15 cellular contexts compared by ENCODE assay signal in the genomic region with DNA sequence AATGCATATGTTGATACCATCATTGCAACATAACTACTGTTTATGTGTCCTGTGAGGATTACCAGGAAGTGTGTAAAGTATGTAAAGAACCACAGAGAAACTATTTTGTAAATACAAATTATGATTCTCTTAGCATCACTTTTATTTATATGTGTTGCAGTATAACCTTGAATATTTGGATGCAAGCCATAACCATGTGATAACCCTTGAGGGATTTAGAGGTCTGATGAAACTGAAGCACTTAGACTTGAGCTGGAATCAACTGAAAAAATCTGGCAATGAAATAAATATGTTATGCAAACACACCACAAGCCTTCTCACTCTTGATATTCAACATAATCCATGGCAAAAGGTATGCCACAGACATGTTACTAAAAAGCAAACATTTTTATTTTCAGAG.
A peak's percentile ranks its signal among the peaks of the same experiment; 100 is the strongest.
DNase-seq lines count a peak whose midpoint lies in the region; ATAC-seq lines count a peak whose summit lies in the region.
"Had no signal": no experiment of that assay in that cellular context is flagged by ENCODE, and none has a peak within 500 bp of the region (broad histone marks: within the 10 kb centered on the region; RNA-seq: fewer than 3 reads in every experiment).

No MANE protein-coding gene starts in this region.

- intact Hi-C loops in naive thymus-derived CD4-positive, alpha-beta T cell (cut with micrococcal nuclease) = no loop called here

- CTCF ChIA-PET in naive thymus-derived CD4-positive, alpha-beta T cell (lab: Charles Lee) = no interaction called here

- no peak overlapping the region for H3K9ac ChIP-seq in adipocyte (ENCODE audit: low read length)
- H3K9ac ChIP-seq: parathyroid adenoma, SK-N-SH had no signal

- no peaks in the 10 kb centered on the region for H3K9me3 ChIP-seq in adipocyte (ENCODE audit: control insufficient read depth, low read length)
- H3K9me3 ChIP-seq in naive thymus-derived CD4-positive, alpha-beta T cell (ENCODE audit: control insufficient read depth in 2 of 3, low read length in 3 of 3) = no peaks in the 10 kb centered on the region
- H3K9me3 ChIP-seq: SK-N-SH, testis had no signal

- peak; percentile 44 for DNase-seq in DMS53 (lab: John Stamatoyannopoulos, UW)
- peak; percentile 83 for DNase-seq in NCI-H2029 treated with DMSO at 0.1 percent for 48 hours (lab: John Stamatoyannopoulos, UW)
- DNase-seq in adipocyte (ENCODE audit: low read depth) = peak; percentile 24
- DNase-seq in myocyte (ENCODE audit: low read depth) = peak; percentile 52
- no peak for DNase-seq in naive thymus-derived CD4-positive, alpha-beta T cell
- DNase-seq in stimulated activated naive CD4-positive, alpha-beta T cell (lab: John Stamatoyannopoulos, UW) = no peak
- no peak for DNase-seq in iPS-NIHi11 (ENCODE audit: low spot score)
- DNase-seq: activated CD4-positive, alpha-beta memory T cell treated with anti-CD3 and anti-CD28 coated beads, Interleukin-2, amount 10 ng/mL, durations not matched to agents 7 days and 5 days; activated effector memory CD4-positive, alpha-beta T cell treated with Interleukin-2 at 50 U/mL for 16 hours; DND-41; SK-N-SH; testis had no signal

- ATAC-seq in naive thymus-derived CD4-positive, alpha-beta T cell = no peak
- ATAC-seq in GM21529 (IDR thresholded peaks at IDR 0.05; ENCODE audit: unreplicated experiment) = no peak
- ATAC-seq: HCT116 had no signal

- H3K4me3 ChIP-seq in adipocyte (ENCODE audit: low read length) = no peak overlapping the region
- H3K4me3 ChIP-seq in naive thymus-derived CD4-positive, alpha-beta T cell (ENCODE audit: low read length) = no peak overlapping the region
- H3K4me3 ChIP-seq: testis had no signal

- H3K27me3 ChIP-seq in adipocyte (replicated peaks; ENCODE audit: control insufficient read depth, insufficient read depth, low read length) = no peaks in the 10 kb centered on the region
- H3K27me3 ChIP-seq in naive thymus-derived CD4-positive, alpha-beta T cell (ENCODE audit: control insufficient read depth in 2 of 2, insufficient read depth in 2 of 2, low read length in 2 of 2) = no peaks in the 10 kb centered on the region
- H3K27me3 ChIP-seq: testis had no signal

- peaks cover 21% of the 10 kb centered on the region for H3K4me1 ChIP-seq in adipocyte (ENCODE audit: control insufficient read depth, insufficient read depth, low read length)
- H3K4me1 ChIP-seq in naive thymus-derived CD4-positive, alpha-beta T cell (ENCODE audit: control insufficient read depth in 2 of 2, insufficient read depth in 2 of 2, low read length in 2 of 2) = no peaks in the 10 kb centered on the region
- H3K4me1 ChIP-seq: parathyroid adenoma, testis had no signal

- peaks cover 0 to 4% (median 0%) of the 10 kb centered on the region in 5 donors for H3K27me3 Mint-ChIP-seq in naive thymus-derived CD4-positive, alpha-beta T cell

- H3K9me3 Mint-ChIP-seq in naive thymus-derived CD4-positive, alpha-beta T cell = peaks cover 0 to 1% (median 0%) of the 10 kb centered on the region in 11 donors
- H3K9me3 Mint-ChIP-seq: activated CD4-positive, alpha-beta memory T cell treated with anti-CD3 and anti-CD28 coated beads, Interleukin-2, amount 10 ng/mL, durations not matched to agents 7 days and 5 days had no signal

- H3K36me3 Mint-ChIP-seq in naive thymus-derived CD4-positive, alpha-beta T cell = peaks cover 0 to 3% (median 0%) of the 10 kb centered on the region in 5 donors

- no peaks in the 10 kb centered on the region for H3K4me1 Mint-ChIP-seq in naive thymus-derived CD4-positive, alpha-beta T cell
- H3K4me1 Mint-ChIP-seq: activated CD4-positive, alpha-beta memory T cell treated with anti-CD3 and anti-CD28 coated beads, Interleukin-2, amount 10 ng/mL, durations not matched to agents 7 days and 5 days had no signal

- POLR2A ChIA-PET in naive thymus-derived CD4-positive, alpha-beta T cell (lab: Charles Lee) = no interaction called here

- no peak overlapping the region for H3K27ac Mint-ChIP-seq in naive thymus-derived CD4-positive, alpha-beta T cell
- H3K27ac Mint-ChIP-seq: activated CD4-positive, alpha-beta memory T cell treated with anti-CD3 and anti-CD28 coated beads, Interleukin-2, amount 10 ng/mL, durations not matched to agents 7 days and 5 days had no signal

- no peaks in the 10 kb centered on the region for H3K36me3 ChIP-seq in adipocyte (ENCODE audit: control insufficient read depth, insufficient read depth, low read length, severe bottlenecking)
- no peaks in the 10 kb centered on the region for H3K36me3 ChIP-seq in naive thymus-derived CD4-positive, alpha-beta T cell (ENCODE audit: control insufficient read depth in 2 of 3, insufficient read depth in 3 of 3, low read length in 3 of 3)

- H3K4me3 Mint-ChIP-seq in naive thymus-derived CD4-positive, alpha-beta T cell = no peak overlapping the region
- H3K4me3 Mint-ChIP-seq: activated CD4-positive, alpha-beta memory T cell treated with anti-CD3 and anti-CD28 coated beads, Interleukin-2, amount 10 ng/mL, durations not matched to agents 7 days and 5 days had no signal

- H3K27ac ChIP-seq in naive thymus-derived CD4-positive, alpha-beta T cell (ENCODE audit: low read depth, low read length) = no peak overlapping the region
- H3K27ac ChIP-seq: parathyroid adenoma, testis had no signal

Comparison
In these comparisons a context has a peak if more than half of its experiments do, and no peak if none do; other contexts are left out.
1. DNase-seq: peak in DMS53 (single experiment), NCI-H2029 treated with DMSO at 0.1 percent for 48 hours (single experiment), adipocyte (single experiment) and myocyte (single experiment); none in naive thymus-derived CD4-positive, alpha-beta T cell (0 of 9), stimulated activated naive CD4-positive, alpha-beta T cell (0 of 6) and iPS-NIHi11 (single experiment).